Comparison of ENCODE assay signal across 8 cellular contexts in genomic region chr10:47775361-47776231, GRCh38. TPM values are rescaled to one million over a fixed set of nuclear protein-coding genes. Genes with fewer than 3 reads are reported as not detected.
DNase-seq lines count a peak whose midpoint lies in the region; ATAC-seq and TF ChIP-seq lines count a peak whose summit lies in the region.
"Not testable (repeated sequence)": the region's sequence is repeated elsewhere in the genome, so short reads cannot be mapped to it uniquely, and the experiment has no call there.

No MANE protein-coding gene starts in this region.

- H3K4me1 ChIP-seq in lower lobe of right lung: not testable (repeated sequence)

- H3K27ac ChIP-seq in lower lobe of right lung: not testable (repeated sequence)

- H3K9me3 ChIP-seq in lower lobe of right lung: not testable (repeated sequence)

- ATAC-seq in lower lobe of right lung: peak; percentile 89 to 91

- not testable (repeated sequence) for H3K4me3 ChIP-seq in H7 (ENCODE audit: insufficient read depth, low read depth, low read length); fibroblast of pulmonary artery (replicated peaks; ENCODE audit: low read depth, low read length); lower lobe of right lung

- in situ Hi-C loops in Caki2 (cut with HindIII; ENCODE audit: low pct_unique_long_range_greater_than_20kb, low sequenced_read_pairs): not testable (repeated sequence)

- H3K27me3 ChIP-seq in H7 (ENCODE audit: control insufficient read depth, insufficient read depth, low read length); lower lobe of right lung (ENCODE audit: low read depth): not testable (repeated sequence)

- H3K36me3 ChIP-seq in H7 (replicated peaks; ENCODE audit: control insufficient read depth, insufficient read depth, low read length); lower lobe of right lung: not testable (repeated sequence)

- TF ChIP-seq CTCF in fibroblast of pulmonary artery (IDR thresholded peaks at IDR 0.05; ENCODE audit: low read length, missing control alignments): peak; percentile 52
- TF ChIP-seq CTCF in lower lobe of right lung (IDR thresholded peaks at IDR 0.05): peak; percentile 41

- intact Hi-C loops in lower lobe of right lung (cut with DNase I): not testable (repeated sequence)

- peak; percentile 80 for DNase-seq in Caki2 (ENCODE audit: low read depth)
- DNase-seq in H7: peak; percentile 46
- DNase-seq in NCI-H1417 treated with DMSO at 0.1 percent for 48 hours (lab: John Stamatoyannopoulos, UW): peak; percentile 0
- DNase-seq in RPMI8226: peak; percentile 27
- peak in 37 of 58 donors; percentile 4 to 80 (median 26) for DNase-seq in anterior cingulate cortex (lab: John Stamatoyannopoulos, UW)
- DNase-seq in fibroblast of pulmonary artery (ENCODE audit: low read depth): peak; percentile 70
- peak; percentile 46 for DNase-seq in lower lobe of right lung
- DNase-seq in stimulated activated CD4-positive, alpha-beta T cell treated with anti-CD3 and anti-CD28 coated beads, Interleukin-15, amount 100 ng/mL, for 24 hours: peak; percentile 19

RNA-seq across cellular contexts. Expression of gene SYT15B, which starts 12.2 kb away (rescaled TPM):
- total RNA-seq in Caki2 (2014; rRNA removed; shearing (Covaris generic); ENCODE audit: low replicate concordance): not detected in 2 replicates
- total RNA-seq in H7 (2014; rRNA removed; shearing (Covaris generic)): 0.78 TPM in 1 of 2 replicates, not detected in the other
- total RNA-seq in lower lobe of right lung: 40.6 TPM

Comparison
In these comparisons a context has a peak if more than half of its experiments do, and no peak if none do; other contexts are left out.
1. DNase-seq: peak in every context shown above with its lines; median percentile 80 in Caki2; 70 in fibroblast of pulmonary artery; 46 in H7; 46 in lower lobe of right lung; 27 in RPMI8226; 26 in anterior cingulate cortex; 19 in stimulated activated CD4-positive, alpha-beta T cell treated with anti-CD3 and anti-CD28 coated beads, Interleukin-15, amount 100 ng/mL, for 24 hours; 0 in NCI-H1417 treated with DMSO at 0.1 percent for 48 hours.
2. RNA of gene SYT15B, which starts 12.2 kb away (total RNA-seq): 40.6 TPM in lower lobe of right lung (single experiment); not detected in Caki2 and 0.78 TPM in H7; every median in the first group is over 10 times any median in the second.